In the genomic region with DNA sequence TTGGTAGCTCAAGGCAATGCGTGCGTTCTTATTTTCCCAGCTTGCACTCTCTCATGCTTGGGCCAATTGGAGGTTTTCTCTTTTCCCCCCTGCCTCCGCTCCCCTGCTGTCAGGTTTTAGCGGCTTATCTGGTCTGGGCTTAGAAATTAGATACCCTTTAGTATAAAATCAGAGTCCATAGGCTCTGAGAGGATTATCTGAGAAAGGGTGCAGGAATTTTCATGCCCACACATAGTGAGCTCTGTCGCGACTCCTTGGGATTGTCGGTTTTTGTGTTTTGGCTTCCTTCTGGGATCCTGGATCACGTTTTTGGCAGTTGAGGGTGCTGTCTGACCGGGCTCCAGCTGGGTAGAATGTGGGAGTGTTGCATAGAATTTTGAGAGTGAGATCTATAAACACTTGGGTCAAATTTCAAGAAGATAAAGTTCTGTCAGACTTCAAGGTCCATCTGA, we compare ENCODE assay signal across 18 cellular contexts. TPM values are rescaled to one million over a fixed set of nuclear protein-coding genes. Genes with fewer than 3 reads are reported as not detected.
DNase-seq lines count a peak whose midpoint lies in the region; ATAC-seq and TF ChIP-seq lines count a peak whose summit lies in the region.
"Had no signal": no experiment of that assay in that cellular context is flagged by ENCODE, and none has a peak within 500 bp of the region (broad histone marks: within the 10 kb centered on the region; RNA-seq: fewer than 3 reads in every experiment).

No MANE protein-coding gene starts in this region.

- ATAC-seq in left lung, result peak; percentile 24
- ATAC-seq: stimulated activated naive CD8-positive, alpha-beta T cell treated with anti-CD3 and anti-CD28 coated beads, Interleukin-15, amount 100 ng/mL, for 72 hours had no signal

- POLR2A ChIA-PET in HEK293T (lab: Yijun Ruan, JAX), result interaction anchor here (2.1 to 3.0 kb wide), 2 partner anchors 11 to 13 kb away, joined by 6 to 20 read pairs; a partner anchor contains a TSS

- intact Hi-C loops in left lung (cut with DNase I), result no loop called here

- CTCF ChIA-PET in HEK293T (lab: Yijun Ruan, JAX), result no interaction called here

- no peaks in the 10 kb centered on the region for H3K4me1 ChIP-seq in left lung

- H3K9me3 ChIP-seq in left lung, result no peaks in the 10 kb centered on the region
- H3K9me3 ChIP-seq: prostate gland had no signal

- peak overlapping the region; percentile 86 to 97 (median 95) for H3K27ac Mint-ChIP-seq in brain
- H3K27ac Mint-ChIP-seq: activated naive CD4-positive, alpha-beta T cell treated with anti-CD3 and anti-CD28 coated beads for 36 hours had no signal

- H3K36me3 Mint-ChIP-seq in brain, result no peaks in the 10 kb centered on the region

- H3K4me3 ChIP-seq in left lung, result no peak overlapping the region
- H3K4me3 ChIP-seq: lung, prostate gland had no signal

- no peaks in the 10 kb centered on the region for H3K27me3 ChIP-seq in left lung

- H3K4me3 Mint-ChIP-seq in brain, result peak overlapping the region; percentile 62 to 79 (median 73)
- H3K4me3 Mint-ChIP-seq: activated naive CD4-positive, alpha-beta T cell treated with anti-CD3 and anti-CD28 coated beads for 36 hours; CD4-positive, alpha-beta memory T cell; stimulated activated naive CD8-positive, alpha-beta T cell treated with anti-CD3 and anti-CD28 coated beads, Interleukin-15, amount 100 ng/mL, for 72 hours had no signal

- H3K9me3 Mint-ChIP-seq in brain, result no peaks in the 10 kb centered on the region
- H3K9me3 Mint-ChIP-seq: activated naive CD4-positive, alpha-beta T cell treated with anti-CD3 and anti-CD28 coated beads for 36 hours; CD4-positive, alpha-beta memory T cell; stimulated activated naive CD8-positive, alpha-beta T cell treated with anti-CD3 and anti-CD28 coated beads, Interleukin-15, amount 100 ng/mL, for 72 hours had no signal

- peaks cover 36% of the 10 kb centered on the region for H3K4me1 Mint-ChIP-seq in brain

- DNase-seq in HEK293T (ENCODE audit: extremely low spot score) (peak; percentile 59), left lung (no peak), NCI-H2107 treated with DMSO at 0.1 percent for 48 hours (lab: John Stamatoyannopoulos, UW; ENCODE audit: unreplicated experiment) (no peak), NCI-H69 (lab: John Stamatoyannopoulos, UW) (no peak)
- no peak for DNase-seq in stimulated activated naive CD4-positive, alpha-beta T cell treated with Interleukin-2 at 50 U/mL for 16 hours (lab: John Stamatoyannopoulos, UW)
- DNase-seq: activated CD8-positive, alpha-beta memory T cell treated with anti-CD3 and anti-CD28 coated beads for 24 hours; activated naive CD4-positive, alpha-beta T cell treated with anti-CD3 and anti-CD28 coated beads for 36 hours; CD4-positive, alpha-beta memory T cell; cortex of kidney; MM.1S; NCI-H2107; stimulated activated CD4-positive, alpha-beta T cell treated with anti-CD3 and anti-CD28 coated beads, Interleukin-4, amount 100 ng/mL, for 24 hours; stimulated activated naive CD8-positive, alpha-beta T cell treated with anti-CD3 and anti-CD28 coated beads, Interleukin-15, amount 100 ng/mL, for 72 hours; T-helper 9 cell had no signal

- TF ChIP-seq CTCF in brain (conservative IDR thresholded peaks at IDR 0.05) (no peak), left lung (IDR thresholded peaks at IDR 0.05) (no peak)

- H3K36me3 ChIP-seq in left lung, result peaks cover 0 to 26% of the 10 kb centered on the region in 2 donors
- H3K36me3 ChIP-seq: prostate gland had no signal

- H3K27me3 Mint-ChIP-seq in brain, result no peaks in the 10 kb centered on the region
- H3K27me3 Mint-ChIP-seq: CD4-positive, alpha-beta memory T cell; stimulated activated naive CD8-positive, alpha-beta T cell treated with anti-CD3 and anti-CD28 coated beads, Interleukin-15, amount 100 ng/mL, for 72 hours had no signal

- H3K27ac ChIP-seq in left lung (no peak overlapping the region), temporal lobe (ENCODE audit: low read depth, low read length) (peak overlapping the region; percentile 17)
- H3K27ac ChIP-seq: prostate gland had no signal

TF ChIP-seq in HEK293T, 16 proteins besides CTCF, POLR2A, EP300 and RAD21:
- TF ChIP-seq SP1 (IDR thresholded peaks at IDR 0.05) (no peak), FOXK2 (IDR thresholded peaks at IDR 0.05) (no peak), CTBP1 (IDR thresholded peaks at IDR 0.05; ENCODE audit: borderline replicate concordance) (no peak), ZNF384 (IDR thresholded peaks at IDR 0.05) (no peak), L3MBTL2 (conservative IDR thresholded peaks at IDR 0.05) (no peak)
- TF ChIP-seq, protein P1, sequence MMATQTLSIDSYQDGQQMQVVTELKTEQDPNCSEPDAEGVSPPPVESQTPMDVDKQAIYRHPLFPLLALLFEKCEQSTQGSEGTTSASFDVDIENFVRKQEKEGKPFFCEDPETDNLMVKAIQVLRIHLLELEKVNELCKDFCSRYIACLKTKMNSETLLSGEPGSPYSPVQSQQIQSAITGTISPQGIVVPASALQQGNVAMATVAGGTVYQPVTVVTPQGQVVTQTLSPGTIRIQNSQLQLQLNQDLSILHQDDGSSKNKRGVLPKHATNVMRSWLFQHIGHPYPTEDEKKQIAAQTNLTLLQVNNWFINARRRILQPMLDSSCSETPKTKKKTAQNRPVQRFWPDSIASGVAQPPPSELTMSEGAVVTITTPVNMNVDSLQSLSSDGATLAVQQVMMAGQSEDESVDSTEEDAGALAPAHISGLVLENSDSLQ (IDR thresholded peaks at IDR 0.05), result no peak

RNA-seq across cellular contexts. Expression of a gene that starts 12.4 kb away (rescaled TPM):
- 36.3 TPM for polyA plus RNA-seq in brain (ENCODE audit: insufficient read depth, low read depth, low replicate concordance)
- total RNA-seq in left lung (10 to 100 TPM; 15.6 to 24.1 TPM), temporal lobe (5.4 TPM)

RNA-seq across cellular contexts. Expression of a gene that starts 14.5 kb away (rescaled TPM):
- polyA plus RNA-seq in brain (ENCODE audit: insufficient read depth, low read depth, low replicate concordance), result 129 TPM
- total RNA-seq in left lung (10 to 100 TPM; 64.6 to 71.8 TPM), temporal lobe (25.8 TPM)

RNA-seq across cellular contexts. Expression of a gene that starts 42.8 kb away (rescaled TPM):
- 266 TPM for polyA plus RNA-seq in brain (ENCODE audit: insufficient read depth, low read depth, low replicate concordance)
- total RNA-seq in left lung (10 to 100 TPM; 86.0 to 89.5 TPM), temporal lobe (48.2 TPM)

RNA-seq across cellular contexts. Expression of a gene that starts 57.3 kb away (rescaled TPM):
- 150 TPM for polyA plus RNA-seq in brain (ENCODE audit: insufficient read depth, low read depth, low replicate concordance)
- total RNA-seq in left lung (10 to 100 TPM; 30.9 to 36.6 TPM), temporal lobe (29.3 TPM)
